In genomic region chr9:62897411-62898225, GRCh38 we compare ENCODE assay signal across 8 cellular contexts.
DNase-seq lines count a peak whose midpoint lies in the region; ATAC-seq and TF ChIP-seq lines count a peak whose summit lies in the region.
"Not testable (repeated sequence)": the region's sequence is repeated elsewhere in the genome, so short reads cannot be mapped to it uniquely, and the experiment has no call there.

No MANE protein-coding gene starts in this region.

- not testable (repeated sequence) for H3K36me3 ChIP-seq in kidney epithelial cell (ENCODE audit: control insufficient read depth, insufficient read depth, low read length); prostate gland

- not testable (repeated sequence) for TF ChIP-seq RAD21 in Ishikawa (IDR thresholded peaks at IDR 0.05; ENCODE audit: low read depth)

- H3K9me3 ChIP-seq in prostate gland, result not testable (repeated sequence)

- POLR2A ChIA-PET in activated B cell treated with CpG ODN at 0.5 μM for 24 hours (lab: Charles Lee), result not testable (repeated sequence)

- not testable (repeated sequence) for H3K4me1 ChIP-seq in prostate gland (replicated peaks)

- not testable (repeated sequence) for TF ChIP-seq POLR2A in prostate gland (IDR thresholded peaks at IDR 0.05)

- H3K27me3 ChIP-seq in kidney epithelial cell (ENCODE audit: control insufficient read depth, insufficient read depth, low read length); prostate gland (replicated peaks; ENCODE audit: insufficient read depth): not testable (repeated sequence)

- H3K4me3 Mint-ChIP-seq in activated B cell treated with CpG ODN at 0.5 μM for 24 hours, result peak overlapping the region; percentile 51
- peak overlapping the region; percentile 58 for H3K4me3 Mint-ChIP-seq in activated naive CD4-positive, alpha-beta T cell treated with anti-CD3 and anti-CD28 coated beads, Interleukin-2, amount 10 ng/mL, durations not matched to agents 7 days and 5 days

- ATAC-seq in activated B cell treated with CpG ODN at 0.5 μM for 24 hours (ENCODE audit: low read depth), result not testable (repeated sequence)

- DNase-seq in activated B cell treated with CpG ODN at 0.5 μM for 24 hours; kidney epithelial cell (ENCODE audit: low read depth): not testable (repeated sequence)
- DNase-seq in activated naive CD4-positive, alpha-beta T cell treated with anti-CD3 and anti-CD28 coated beads, Interleukin-2, amount 10 ng/mL, durations not matched to agents 7 days and 5 days, result peak; percentile 62
- DNase-seq in epithelial cell of esophagus (ENCODE audit: low read depth) (peak; percentile 56), prostate gland (ENCODE audit: low spot score) (peak; percentile 62)
- peak; percentile 55 to 63 for DNase-seq in stimulated activated CD8-positive, alpha-beta memory T cell treated with anti-CD3 and anti-CD28 coated beads, Interleukin-7, amount 100 ng/mL, for 4 hours (ENCODE audit: low read depth in 2 of 2)

- H3K4me3 ChIP-seq in epithelial cell of esophagus (ENCODE audit: low read length), result peak overlapping the region; percentile 48
- H3K4me3 ChIP-seq in kidney epithelial cell (ENCODE audit: low read depth, low read length), result peak overlapping the region; percentile 39
- peak overlapping the region; percentile 26 to 45 for H3K4me3 ChIP-seq in prostate gland

- H3K27ac ChIP-seq in C4-2B, result peak overlapping the region; percentile 77
- peak overlapping the region; percentile 62 to 85 for H3K27ac ChIP-seq in prostate gland

- under 1% methylated on average over 28 of the region's 48 CpGs for WGBS in prostate gland

- H3K4me1 Mint-ChIP-seq in activated B cell treated with CpG ODN at 0.5 μM for 24 hours; activated naive CD4-positive, alpha-beta T cell treated with anti-CD3 and anti-CD28 coated beads, Interleukin-2, amount 10 ng/mL, durations not matched to agents 7 days and 5 days: not testable (repeated sequence)

- peak overlapping the region; percentile 46 for H3K27ac Mint-ChIP-seq in activated B cell treated with CpG ODN at 0.5 μM for 24 hours
- not testable (repeated sequence) for H3K27ac Mint-ChIP-seq in activated naive CD4-positive, alpha-beta T cell treated with anti-CD3 and anti-CD28 coated beads, Interleukin-2, amount 10 ng/mL, durations not matched to agents 7 days and 5 days

- not testable (repeated sequence) for TF ChIP-seq CTCF in C4-2B (conservative IDR thresholded peaks at IDR 0.05); activated B cell treated with CpG ODN at 0.5 μM for 24 hours (IDR thresholded peaks at IDR 0.05); epithelial cell of esophagus (IDR thresholded peaks at IDR 0.05; ENCODE audit: insufficient read depth, low read depth, low read length, missing control alignments); kidney epithelial cell (IDR thresholded peaks at IDR 0.05; ENCODE audit: insufficient read depth, low read length, poor library complexity, severe bottlenecking); prostate gland (IDR thresholded peaks at IDR 0.05)

- not testable (repeated sequence) for TF ChIP-seq EP300 in Ishikawa (IDR thresholded peaks at IDR 0.05; ENCODE audit: borderline replicate concordance)

- not testable (repeated sequence) for H3K27me3 Mint-ChIP-seq in activated B cell treated with CpG ODN at 0.5 μM for 24 hours; activated naive CD4-positive, alpha-beta T cell treated with anti-CD3 and anti-CD28 coated beads, Interleukin-2, amount 10 ng/mL, durations not matched to agents 7 days and 5 days

- intact Hi-C loops in activated B cell treated with CpG ODN at 0.5 μM for 24 hours (cut with micrococcal nuclease); prostate gland (cut with DNase I): not testable (repeated sequence)

- H3K36me3 Mint-ChIP-seq in activated B cell treated with CpG ODN at 0.5 μM for 24 hours (ENCODE audit: low read depth); activated naive CD4-positive, alpha-beta T cell treated with anti-CD3 and anti-CD28 coated beads, Interleukin-2, amount 10 ng/mL, durations not matched to agents 7 days and 5 days: not testable (repeated sequence)

- CTCF ChIA-PET in activated B cell treated with CpG ODN at 0.5 μM for 24 hours (lab: Charles Lee); activated naive CD4-positive, alpha-beta T cell treated with anti-CD3 and anti-CD28 coated beads, Interleukin-2, amount 10 ng/mL, durations not matched to agents 7 days and 5 days (lab: Charles Lee): not testable (repeated sequence)

- not testable (repeated sequence) for H3K9me3 Mint-ChIP-seq in activated B cell treated with CpG ODN at 0.5 μM for 24 hours; activated naive CD4-positive, alpha-beta T cell treated with anti-CD3 and anti-CD28 coated beads, Interleukin-2, amount 10 ng/mL, durations not matched to agents 7 days and 5 days

TF ChIP-seq in Ishikawa, 13 proteins besides CTCF, POLR2A, EP300 and RAD21:
- TF ChIP-seq TAF1 (IDR thresholded peaks at IDR 0.05; ENCODE audit: low read depth) (peak; percentile 61; the same call in 1 of the 2 replicates), YY1 (IDR thresholded peaks at IDR 0.05; ENCODE audit: low read depth) (peak; percentile 65)
